In the genomic region with DNA sequence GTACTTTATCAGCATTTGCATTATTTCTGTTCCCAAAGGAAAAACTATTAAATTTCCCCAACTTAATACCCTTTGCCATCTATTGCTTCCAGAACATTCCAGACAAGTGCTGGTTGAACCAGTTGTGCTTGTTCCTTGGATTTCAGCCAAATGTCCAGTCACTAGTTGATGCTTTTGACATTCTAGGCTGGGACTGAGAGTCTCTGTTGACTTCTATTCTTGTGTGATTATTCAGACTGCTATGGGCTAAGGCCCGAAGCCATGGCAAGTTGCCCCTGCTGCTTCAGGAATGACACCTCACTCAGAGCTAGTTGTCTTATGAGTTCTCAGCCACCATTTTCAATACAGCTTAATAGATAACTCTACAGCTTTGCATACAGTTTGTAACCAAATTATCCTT, we compare ENCODE assay signal across 13 cellular contexts.
DNase-seq lines count a peak whose midpoint lies in the region.
"Had no signal": no experiment of that assay in that cellular context is flagged by ENCODE, and none has a peak within 500 bp of the region (broad histone marks: within the 10 kb centered on the region; RNA-seq: fewer than 3 reads in every experiment).

No MANE protein-coding gene starts in this region.

- H3K27ac ChIP-seq in GM23248 = no peak overlapping the region
- H3K27ac ChIP-seq: suprapubic skin had no signal

- H3K4me3 ChIP-seq in GM23248 = no peak overlapping the region
- H3K4me3 ChIP-seq: suprapubic skin had no signal

- H3K36me3 ChIP-seq in GM23248 (ENCODE audit: low read depth) = no peaks in the 10 kb centered on the region
- H3K36me3 ChIP-seq: suprapubic skin had no signal

- no peaks in the 10 kb centered on the region for H3K9me3 ChIP-seq in GM23248 (ENCODE audit: low read depth)
- H3K9me3 ChIP-seq: suprapubic skin had no signal

- no peaks in the 10 kb centered on the region for H3K9me2 ChIP-seq in GM23248 (ENCODE audit: insufficient read depth)

- no peak overlapping the region for H3K4me2 ChIP-seq in GM23248 (ENCODE audit: unreplicated experiment)

- no peak overlapping the region for H3K9ac ChIP-seq in GM23248

- H2AFZ ChIP-seq in GM23248 = no peak overlapping the region

- in situ Hi-C loops in GM23248 (cut with MboI) = no loop called here

- DNase-seq in AG08396 (ENCODE audit: low spot score) (peak; percentile 48), RKO (ENCODE audit: low spot score) (peak; percentile 29), fibroblast of peridontal ligament (ENCODE audit: extremely low read depth) (peak; percentile 55), midbrain (lab: John Stamatoyannopoulos, UW) (peak; percentile 11), GM23248 (no peak), NCI-H2171 (lab: John Stamatoyannopoulos, UW) (no peak), NCI-H2029 (lab: John Stamatoyannopoulos, UW) (no peak), amniotic stem cell (lab: John Stamatoyannopoulos, UW) (no peak)
- DNase-seq: activated CD4-positive, alpha-beta T cell treated with anti-CD3 and anti-CD28 coated beads for 1 hour; central memory CD4-positive, alpha-beta T cell; foreskin melanocyte; NCI-H526 treated with DMSO at 0.1 percent for 48 hours had no signal

- no peaks in the 10 kb centered on the region for H3K79me2 ChIP-seq in GM23248 (ENCODE audit: insufficient read depth)

- H3K4me1 ChIP-seq in GM23248 (ENCODE audit: insufficient read depth) = no peaks in the 10 kb centered on the region
- H3K4me1 ChIP-seq: suprapubic skin had no signal

- WGBS in GM23248 (ENCODE audit: low coverage in 1 of 2, low lambda C conversion rate in 2 of 2, missing lambda C conversion rate in 2 of 2), 2 experiments = 0% methylated on average over 1 of the region's 1 CpG

- H3F3A ChIP-seq in GM23248 (ENCODE audit: insufficient read depth) = no peaks in the 10 kb centered on the region

- H4K20me1 ChIP-seq in GM23248 (ENCODE audit: insufficient read depth) = no peaks in the 10 kb centered on the region

- H3K27me3 ChIP-seq in GM23248 (replicated peaks; ENCODE audit: insufficient read depth) = no peaks in the 10 kb centered on the region
- H3K27me3 ChIP-seq: suprapubic skin had no signal

Comparison
In these comparisons a context has a peak if more than half of its experiments do, and no peak if none do; other contexts are left out.
1. DNase-seq: peak in AG08396 (single experiment), RKO (single experiment), fibroblast of peridontal ligament (single experiment) and midbrain (single experiment); none in GM23248 (single experiment), NCI-H2171 (single experiment), NCI-H2029 (single experiment) and amniotic stem cell (single experiment).